In the genomic region with DNA sequence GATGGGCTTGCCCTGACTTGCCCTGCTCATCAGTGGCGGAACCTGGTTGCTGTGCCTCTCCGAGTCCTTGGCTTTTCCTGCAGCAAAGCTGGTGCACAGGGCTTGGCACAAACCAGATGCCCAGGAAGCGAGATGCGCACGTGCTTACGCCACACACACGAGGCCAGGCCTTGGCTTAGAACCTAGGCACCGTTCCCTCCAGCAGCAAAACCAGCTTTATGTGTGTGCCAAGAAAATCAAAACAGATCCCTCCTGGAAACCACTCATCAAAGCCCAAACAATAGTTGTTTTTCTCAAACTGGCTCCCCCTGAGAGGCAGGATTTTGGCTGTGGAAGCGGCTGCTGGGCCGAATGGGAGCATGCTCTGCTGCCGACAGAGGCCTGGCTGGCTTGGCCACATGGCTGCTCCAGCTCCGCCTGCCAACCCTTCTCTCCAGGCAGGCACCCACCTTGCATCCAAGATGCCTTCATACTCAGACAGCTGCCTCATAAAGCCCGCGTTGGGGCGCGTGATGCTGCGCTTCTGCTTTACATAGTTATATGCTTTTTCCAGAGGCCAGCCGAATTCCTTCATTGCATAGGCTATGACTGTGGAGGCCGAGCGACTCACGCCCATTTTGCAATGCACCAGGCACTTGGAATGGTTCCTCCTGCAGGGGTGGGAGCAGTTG, we compare ENCODE assay signal across 12 cellular contexts. TPM values are rescaled to one million over a fixed set of nuclear protein-coding genes. Genes with fewer than 3 reads are reported as not detected.
DNase-seq lines count a peak whose midpoint lies in the region; ATAC-seq and TF ChIP-seq lines count a peak whose summit lies in the region.
"Had no signal": no experiment of that assay in that cellular context is flagged by ENCODE, and none has a peak within 500 bp of the region (broad histone marks: within the 10 kb centered on the region; RNA-seq: fewer than 3 reads in every experiment).

No MANE protein-coding gene starts in this region.

- no peaks in the 10 kb centered on the region for H3K27me3 ChIP-seq in HUES6 (ENCODE audit: control insufficient read depth, insufficient read depth, low read length)
- no peaks in the 10 kb centered on the region for H3K27me3 ChIP-seq in stomach

- H3K9me3 ChIP-seq in HUES6 (ENCODE audit: control insufficient read depth, insufficient read depth, low read depth, low read length) (peaks cover 3% of the 10 kb centered on the region; the same call in 1 of the 2 replicates), stomach (no peaks in the 10 kb centered on the region)

- H3K4me1 ChIP-seq in HUES6 (ENCODE audit: control insufficient read depth, insufficient read depth, low read length) (peaks cover 28% of the 10 kb centered on the region), stomach (peaks cover 0 to 46% (median 31%) of the 10 kb centered on the region in 4 donors)

- H3K4me3 ChIP-seq in HUES6 (ENCODE audit: low read depth, low read length) = no peak overlapping the region
- H3K4me3 ChIP-seq in coronary artery = no peak overlapping the region
- H3K4me3 ChIP-seq in stomach = no peak overlapping the region

- intact Hi-C loops in stomach (cut with DNase I; ENCODE audit: low total_unique reads) = no loop called here

- TF ChIP-seq EP300 in stomach (IDR thresholded peaks at IDR 0.05) = peak; percentile 59

- no peak for TF ChIP-seq POLR2A in stomach (IDR thresholded peaks at IDR 0.05)

- 60 to 94% (median 85%) methylated on average over 14 to 21 of the region's 21 CpGs for WGBS in stomach, 5 donors

- H3K9ac ChIP-seq in HUES6 (ENCODE audit: low read length) = no peak overlapping the region

- TF ChIP-seq CTCF in coronary artery (IDR thresholded peaks at IDR 0.05) (no peak), stomach (IDR thresholded peaks at IDR 0.05) (no peak)

- DNase-seq in coronary artery (ENCODE audit: low spot score) (no peak), hypothalamus (lab: John Stamatoyannopoulos, UW) (peak in 34 of 51 donors; percentile 19 to 81 (median 56)), stomach (no peak), ecto neural progenitor cell (ENCODE audit: low spot score) (no peak)
- no peak for DNase-seq in activated CD4-positive, CD25-positive, alpha-beta regulatory T cell treated with anti-CD3 and anti-CD28 coated beads, Interleukin-2, amount 50 U/mL, for 72 hours
- DNase-seq: cortex of kidney, DMS153, immature natural killer cell, NCI-H510A had no signal

- ATAC-seq in HG02642 (IDR thresholded peaks at IDR 0.05; ENCODE audit: poor library complexity, unreplicated experiment) = no peak
- ATAC-seq in HG02588 (IDR thresholded peaks at IDR 0.05; ENCODE audit: unreplicated experiment) = no peak

- H3K27ac ChIP-seq in HUES6 (ENCODE audit: low read depth, low read length) (peak overlapping the region; percentile 27; the same call in 1 of the 2 replicates), coronary artery (peak overlapping the region; percentile 88 to 97), stomach (peak overlapping the region in 4 of 5 donors; percentile 52 to 87 (median 70))

- H3K36me3 ChIP-seq in HUES6 (ENCODE audit: control insufficient read depth, insufficient read depth, low read length) = peaks cover 46% of the 10 kb centered on the region
- peaks cover 45 to 84% (median 69%) of the 10 kb centered on the region in 4 donors for H3K36me3 ChIP-seq in stomach

RNA-seq across cellular contexts. Expression of a gene that starts 58.7 kb away (rescaled TPM):
- 100 to 1,000 TPM in 1 of 5 donors, 10 to 100 TPM in 4; 10.1 to 172 (median 22.9) TPM for total RNA-seq in stomach
- 1 to 10 TPM; 2.3 to 6.0 (median 3.2) TPM for polyA plus RNA-seq in stomach

Comparison
In these comparisons a context has a peak if more than half of its experiments do, and no peak if none do; other contexts are left out.
1. H3K27ac ChIP-seq: peak in every context shown above with its lines; median percentile 92 in coronary artery; 70 in stomach; 27 in HUES6.
2. DNase-seq: peak in hypothalamus (34 of 51); none in coronary artery (single experiment), stomach (single experiment), ecto neural progenitor cell (single experiment) and activated CD4-positive, CD25-positive, alpha-beta regulatory T cell treated with anti-CD3 and anti-CD28 coated beads, Interleukin-2, amount 50 U/mL, for 72 hours (single experiment).